ENCODE assay signal across 7 cellular contexts in genomic region chr14:88479574-88479987, GRCh38.
"Had no signal": no experiment of that assay in that cellular context is flagged by ENCODE, and none has a peak within 500 bp of the region (broad histone marks: within the 10 kb centered on the region; RNA-seq: fewer than 3 reads in every experiment).

No MANE protein-coding gene starts in this region.

- ATAC-seq: GM23338, K562 had no signal

- FAIRE-seq: HTR-8/SVneo, K562 had no signal

- H3K4me3 ChIP-seq: GM23338, K562 had no signal

- H3K4me2 ChIP-seq: GM23338 had no signal

- DNase-seq: H9, HCEC 1CT, IMR-90, KG1 had no signal

- H2AFZ ChIP-seq: GM23338 had no signal
